18 cellular contexts compared by ENCODE assay signal in genomic region chr6:2477723-2478122, GRCh38.
"Had no signal": no experiment of that assay in that cellular context is flagged by ENCODE, and none has a peak within 500 bp of the region (broad histone marks: within the 10 kb centered on the region; RNA-seq: fewer than 3 reads in every experiment).

No MANE protein-coding gene starts in this region.

- H3K27ac Mint-ChIP-seq: activated CD4-positive, alpha-beta memory T cell treated with anti-CD3 and anti-CD28 coated beads for 36 hours; activated naive CD8-positive, alpha-beta T cell treated with anti-CD3 and anti-CD28 coated beads, Interleukin-2, amount 10 ng/mL, durations not matched to agents 7 days and 5 days; activated T-cell treated with anti-CD3 and anti-CD28 coated beads, Interleukin-2, amount 50 U/mL, for 72 hours; T-helper 2 cell treated with Interferon-gamma antibody and Interleukin-4, amounts not matched to agents 5 μg/mL and 100 μg/mL, for 36 hours had no signal

- H3K36me3 ChIP-seq: ovary, thyroid gland, vagina had no signal

- H3K9me3 ChIP-seq: ovary, thyroid gland, vagina had no signal

- H3K36me3 Mint-ChIP-seq: activated CD4-positive, alpha-beta memory T cell treated with anti-CD3 and anti-CD28 coated beads for 36 hours; activated naive CD8-positive, alpha-beta T cell treated with anti-CD3 and anti-CD28 coated beads, Interleukin-2, amount 10 ng/mL, durations not matched to agents 7 days and 5 days had no signal

- H3K27ac ChIP-seq: coronary artery, ovary, thyroid gland, vagina had no signal

- FAIRE-seq: endothelial cell of umbilical vein, frontal cortex, small intestine had no signal

- H3K4me3 Mint-ChIP-seq: activated CD4-positive, alpha-beta memory T cell treated with anti-CD3 and anti-CD28 coated beads for 36 hours; activated naive CD8-positive, alpha-beta T cell treated with anti-CD3 and anti-CD28 coated beads, Interleukin-2, amount 10 ng/mL, durations not matched to agents 7 days and 5 days; activated T-cell treated with anti-CD3 and anti-CD28 coated beads, Interleukin-2, amount 50 U/mL, for 72 hours; T-helper 2 cell treated with Interferon-gamma antibody and Interleukin-4, amounts not matched to agents 5 μg/mL and 100 μg/mL, for 36 hours had no signal

- ATAC-seq: activated T-cell treated with anti-CD3 and anti-CD28 coated beads, Interleukin-2, amount 50 U/mL, for 72 hours had no signal

- H3K4me1 Mint-ChIP-seq: activated naive CD8-positive, alpha-beta T cell treated with anti-CD3 and anti-CD28 coated beads, Interleukin-2, amount 10 ng/mL, durations not matched to agents 7 days and 5 days had no signal

- H3K4me1 ChIP-seq: vagina had no signal

- H3K4me3 ChIP-seq: coronary artery, lung, ovary, thyroid gland, vagina had no signal

- H3K27me3 ChIP-seq: ovary, thyroid gland, vagina had no signal

- DNase-seq: activated CD4-positive, alpha-beta memory T cell treated with anti-CD3 and anti-CD28 coated beads for 36 hours; activated CD4-positive, alpha-beta T cell treated with anti-CD3 and anti-CD28 coated beads for 1 hour; activated naive CD8-positive, alpha-beta T cell treated with anti-CD3 and anti-CD28 coated beads, Interleukin-2, amount 10 ng/mL, durations not matched to agents 7 days and 5 days; activated T-cell treated with anti-CD3 and anti-CD28 coated beads, Interleukin-2, amount 50 U/mL, for 72 hours; aorta; caudate nucleus; effector CD4-positive, alpha-beta T cell; hippocampal formation; ovary; small intestine; SW 1271; thyroid gland had no signal
